In genomic region chr1:227242811-227243682, GRCh38 we compare ENCODE assay signal across 18 cellular contexts.
DNase-seq lines count a peak whose midpoint lies in the region; ATAC-seq, FAIRE-seq and TF ChIP-seq lines count a peak whose summit lies in the region.
"Had no signal": no experiment of that assay in that cellular context is flagged by ENCODE, and none has a peak within 500 bp of the region (broad histone marks: within the 10 kb centered on the region; RNA-seq: fewer than 3 reads in every experiment).

No MANE protein-coding gene starts in this region.

- CTCF ChIA-PET in MCF 10A (lab: Yijun Ruan, JAX) = interaction anchor here (0.6 kb wide), 2 partner anchors 56 to 204 kb away, joined by 3 to 4 read pairs; no protein-coding TSS in a partner anchor

- H3K27me3 Mint-ChIP-seq in MCF 10A (ENCODE audit: insufficient read depth, unreplicated experiment) = no peaks in the 10 kb centered on the region

- POLR2A ChIA-PET in MCF 10A (lab: Yijun Ruan, JAX) = interaction anchor here (0.6 to 2.8 kb wide), 11 partner anchors 8 to 449 kb away, joined by 3 to 8 read pairs (median 3); no protein-coding TSS in a partner anchor

- DNase-seq in GM19239 (ENCODE audit: insufficient read length, low spot score) = no peak
- DNase-seq in RCC 7860 (ENCODE audit: low spot score) = no peak
- DNase-seq in heart left ventricle = no peak
- no peak for DNase-seq in pancreas
- DNase-seq in SKM-1 (lab: John Stamatoyannopoulos, UW; ENCODE audit: unreplicated experiment) = no peak
- DNase-seq in MCF 10A (ENCODE audit: unreplicated experiment) = no peak
- no peak for DNase-seq in stimulated activated CD4-positive, alpha-beta T cell treated with anti-CD3 and anti-CD28 coated beads, Interleukin-4, amount 100 ng/mL, for 4 hours
- DNase-seq: activated CD4-positive, alpha-beta memory T cell treated with anti-CD3 and anti-CD28 coated beads for 36 hours; activated naive CD4-positive, alpha-beta T cell treated with Interleukin-2 at 50 U/mL for 16 hours; activated T-cell treated with anti-CD3 and anti-CD28 coated beads for 4 hours; CD8-positive, alpha-beta memory T cell; colonic mucosa; DND-41; hypothalamus; NCI-H1417; NCI-H524 treated with DMSO at 0.1 percent for 48 hours; SIG-M5; WERI-Rb-1 had no signal

- peaks cover 3 to 59% (median 24%) of the 10 kb centered on the region in 12 donors for H3K4me1 ChIP-seq in heart left ventricle
- H3K4me1 ChIP-seq in pancreas = peaks cover 0 to 33% (median 17%) of the 10 kb centered on the region in 3 donors
- H3K4me1 ChIP-seq: colonic mucosa had no signal

- H3K4me3 ChIP-seq in heart left ventricle (peak overlapping the region in 7 of 12 donors; percentile 6 to 34 (median 23)), pancreas (no peak overlapping the region)
- H3K4me3 ChIP-seq: colonic mucosa had no signal

- TF ChIP-seq CTCF in heart left ventricle (IDR thresholded peaks at IDR 0.05) = no peak
- TF ChIP-seq CTCF in pancreas (IDR thresholded peaks at IDR 0.05) = no peak
- no peak for TF ChIP-seq CTCF in MCF 10A (IDR thresholded peaks at IDR 0.05; ENCODE audit: unreplicated experiment)

- 57 to 65% (median 63%) methylated on average over 2 of the region's 2 CpGs for WGBS in heart left ventricle, 4 donors
- whole genome bisulfite sequencing in pancreas, 2 donors = 44 to 57% methylated on average over 2 of the region's 2 CpGs

- intact Hi-C loops in heart left ventricle (cut with DNase I) (loop anchor here in 4 of 10 donors (5.0 to 10.0 kb wide), 2 partner anchors 72 to 74 kb away; partner anchors contain the start of gene CDC42BPA (in 4 of the 4)), pancreas (cut with DNase I) (no loop called here), MCF 10A (cut with micrococcal nuclease) (no loop called here)

- peaks cover 51% of the 10 kb centered on the region for H3K4me1 Mint-ChIP-seq in MCF 10A (ENCODE audit: insufficient read depth, unreplicated experiment)
- H3K4me1 Mint-ChIP-seq: CD8-positive, alpha-beta memory T cell had no signal

- no peak overlapping the region for H3K4me3 Mint-ChIP-seq in MCF 10A (ENCODE audit: unreplicated experiment)
- H3K4me3 Mint-ChIP-seq: activated CD4-positive, alpha-beta memory T cell treated with anti-CD3 and anti-CD28 coated beads for 36 hours; CD8-positive, alpha-beta memory T cell had no signal

- FAIRE-seq in GM19239 (lab: Jason Lieb, UNC) = peak; percentile 11
- peak; percentile 54 for FAIRE-seq in RCC 7860 (lab: Jason Lieb, UNC)
- peak; percentile 45 for FAIRE-seq in pancreas (lab: Jason Lieb, UNC)

- BruUV-seq in MCF 10A (replicated peaks; lab: Mats Ljungman, UMichigan) = no TSS peak

- H3K27me3 ChIP-seq in heart left ventricle (no peaks in the 10 kb centered on the region), pancreas (no peaks in the 10 kb centered on the region)
- H3K27me3 ChIP-seq: colonic mucosa had no signal

- H3K36me3 Mint-ChIP-seq in MCF 10A (ENCODE audit: insufficient read depth, unreplicated experiment) = peaks cover 7% of the 10 kb centered on the region
- H3K36me3 Mint-ChIP-seq: CD8-positive, alpha-beta memory T cell had no signal

- ATAC-seq in heart left ventricle (peak in 3 of 4 donors; percentile 21 to 38 (median 37)), pancreas (peak in 3 of 4 donors; percentile 15 to 36 (median 21))

- peak overlapping the region in 9 of 12 donors; percentile 9 to 63 (median 46) for H3K27ac ChIP-seq in heart left ventricle
- H3K27ac ChIP-seq in pancreas = peak overlapping the region in 2 of 4 donors; percentile 35 to 69
- H3K27ac ChIP-seq: colonic mucosa, WERI-Rb-1 had no signal

- H3K9me3 ChIP-seq in heart left ventricle (peaks cover 0 to 8% (median 0%) of the 10 kb centered on the region in 12 donors), pancreas (no peaks in the 10 kb centered on the region)
- H3K9me3 ChIP-seq: colonic mucosa had no signal

- H3K36me3 ChIP-seq in heart left ventricle (no peaks in the 10 kb centered on the region), pancreas (no peaks in the 10 kb centered on the region)
- H3K36me3 ChIP-seq: colonic mucosa, WERI-Rb-1 had no signal

- H3K27ac Mint-ChIP-seq in MCF 10A (ENCODE audit: low read depth, unreplicated experiment) = no peak overlapping the region
- H3K27ac Mint-ChIP-seq: activated CD4-positive, alpha-beta memory T cell treated with anti-CD3 and anti-CD28 coated beads for 36 hours; CD8-positive, alpha-beta memory T cell had no signal

- H3K9me3 Mint-ChIP-seq in MCF 10A (ENCODE audit: unreplicated experiment) = no peaks in the 10 kb centered on the region

- no peak for TF ChIP-seq POLR2A in heart left ventricle (IDR thresholded peaks at IDR 0.05)

Comparison
In these comparisons a context has a peak if more than half of its experiments do, and no peak if none do; other contexts are left out.
1. H3K4me3 ChIP-seq: peak in heart left ventricle (7 of 12); none in pancreas (0 of 4).